ENCODE assay signal across 23 cellular contexts in genomic region chr5:67969631-67970030, GRCh38.
A peak's percentile ranks its signal among the peaks of the same experiment; 100 is the strongest.
DNase-seq lines count a peak whose midpoint lies in the region; ATAC-seq and TF ChIP-seq lines count a peak whose summit lies in the region.
"Had no signal": no experiment of that assay in that cellular context is flagged by ENCODE, and none has a peak within 500 bp of the region (broad histone marks: within the 10 kb centered on the region; RNA-seq: fewer than 3 reads in every experiment).

No MANE protein-coding gene starts in this region.

- POLR2A ChIA-PET in RWPE1 (lab: Yijun Ruan, JAX; ENCODE audit: low non-redundant PET): no interaction called here

- no peak for TF ChIP-seq CTCF in RWPE1 (conservative IDR thresholded peaks at IDR 0.05; ENCODE audit: low read depth)
- TF ChIP-seq CTCF in epithelial cell of esophagus (IDR thresholded peaks at IDR 0.05; ENCODE audit: insufficient read depth, low read depth, low read length, missing control alignments): no peak
- TF ChIP-seq CTCF in progenitor cell of endocrine pancreas (IDR thresholded peaks at IDR 0.05; ENCODE audit: unreplicated experiment): no peak

- H3K36me3 Mint-ChIP-seq in progenitor cell of endocrine pancreas (ENCODE audit: insufficient read depth): no peaks in the 10 kb centered on the region
- H3K36me3 Mint-ChIP-seq in activated T-helper 1 cell treated with anti-CD3 and anti-CD28 coated beads, Interleukin-12 subunit alpha, Interleukin-12 subunit beta, Interleukin-2, Interleukin-4 antibody, amounts not matched to agents 30 ng/mL and 10 ng/mL and 1 ng/mL, durations not matched to agents 14 hours and 24 hours and 36 hours (ENCODE audit: low read depth): no peaks in the 10 kb centered on the region
- H3K36me3 Mint-ChIP-seq: CD4-positive, alpha-beta memory T cell had no signal

- H3K4me3 ChIP-seq in epithelial cell of esophagus (ENCODE audit: low read length) (no peak overlapping the region), trophoblast cell (ENCODE audit: low read depth, low read length) (no peak overlapping the region)
- H3K4me3 ChIP-seq: GM23248 had no signal

- H3K14ac ChIP-seq in trophoblast cell (ENCODE audit: low read length): no peak overlapping the region

- no peak overlapping the region for H3K27ac Mint-ChIP-seq in progenitor cell of endocrine pancreas
- no peak overlapping the region for H3K27ac Mint-ChIP-seq in activated T-helper 1 cell treated with anti-CD3 and anti-CD28 coated beads, Interleukin-12 subunit alpha, Interleukin-12 subunit beta, Interleukin-2, Interleukin-4 antibody, amounts not matched to agents 30 ng/mL and 10 ng/mL and 1 ng/mL, durations not matched to agents 14 hours and 24 hours and 36 hours
- H3K27ac Mint-ChIP-seq: CD4-positive, alpha-beta memory T cell; H9 had no signal

- H2BK120ac ChIP-seq in trophoblast cell (ENCODE audit: insufficient read depth, low read length, poor library complexity): no peak overlapping the region

- DNase-seq in RWPE1 (ENCODE audit: low spot score): peak; percentile 25
- DNase-seq in epithelial cell of esophagus (ENCODE audit: low read depth): peak; percentile 55
- peak; percentile 23 for DNase-seq in kidney tubule cell (ENCODE audit: low spot score)
- DNase-seq in trophoblast cell: peak; percentile 94 to 99
- no peak for DNase-seq in progenitor cell of endocrine pancreas (ENCODE audit: low spot score, unreplicated experiment)
- no peak for DNase-seq in activated T-helper 1 cell treated with anti-CD3 and anti-CD28 coated beads, Interleukin-12 subunit alpha, Interleukin-12 subunit beta, Interleukin-2, Interleukin-4 antibody, amounts not matched to agents 30 ng/mL and 10 ng/mL and 1 ng/mL, durations not matched to agents 14 hours and 24 hours and 36 hours (ENCODE audit: low spot score)
- DNase-seq in activated CD4-positive, alpha-beta T cell treated with anti-CD3 and anti-CD28 coated beads, Interleukin-2, amount 50 U/mL, for 4 hours: no peak
- DNase-seq: C1 segment of cervical spinal cord; CD4-positive, alpha-beta memory T cell; COR-L47; DMS53; GM23248; H9; KBM-7; MM.1S; NCI-H2029; NCI-H446 treated with DMSO at 0.1 percent for 48 hours; NCI-H526; NCI-H82; NK-92 treated with Interleukin-12 subunit alpha and Interleukin-12 subunit beta, amount 100 ng/mL, for 24 hours; RPMI8226; SHP77 treated with DMSO at 0.1 percent for 48 hours had no signal

- H3K79me1 ChIP-seq in trophoblast cell (ENCODE audit: low read length): peaks cover 10% of the 10 kb centered on the region

- no peak overlapping the region for H3K23ac ChIP-seq in trophoblast cell (ENCODE audit: low read length)

- H2AK5ac ChIP-seq in trophoblast cell (ENCODE audit: low read length): no peak overlapping the region

- H3K9ac ChIP-seq in trophoblast cell (ENCODE audit: low read length): no peak overlapping the region
- H3K9ac ChIP-seq: GM23248 had no signal

- H3K4me1 Mint-ChIP-seq in progenitor cell of endocrine pancreas (ENCODE audit: low read depth): peaks cover 1% of the 10 kb centered on the region
- no peaks in the 10 kb centered on the region for H3K4me1 Mint-ChIP-seq in activated T-helper 1 cell treated with anti-CD3 and anti-CD28 coated beads, Interleukin-12 subunit alpha, Interleukin-12 subunit beta, Interleukin-2, Interleukin-4 antibody, amounts not matched to agents 30 ng/mL and 10 ng/mL and 1 ng/mL, durations not matched to agents 14 hours and 24 hours and 36 hours (ENCODE audit: low read depth)
- H3K4me1 Mint-ChIP-seq: CD4-positive, alpha-beta memory T cell had no signal

- H3K4ac ChIP-seq in trophoblast cell (ENCODE audit: low read depth, low read length): no peak overlapping the region

- H3K9me3 ChIP-seq in trophoblast cell (ENCODE audit: insufficient read depth, low read depth, low read length): no peaks in the 10 kb centered on the region

- H3K27me3 ChIP-seq in trophoblast cell (ENCODE audit: insufficient read depth, low read length): no peaks in the 10 kb centered on the region

- H3K18ac ChIP-seq in trophoblast cell (ENCODE audit: low read length): no peak overlapping the region

- intact Hi-C loops in activated T-helper 1 cell treated with anti-CD3 and anti-CD28 coated beads, Interleukin-12 subunit alpha, Interleukin-12 subunit beta, Interleukin-2, Interleukin-4 antibody, amounts not matched to agents 30 ng/mL and 10 ng/mL and 1 ng/mL, durations not matched to agents 14 hours and 24 hours and 36 hours (cut with micrococcal nuclease): no loop called here

- H3K27ac ChIP-seq in RWPE1: no peak overlapping the region
- no peak overlapping the region for H3K27ac ChIP-seq in trophoblast cell (ENCODE audit: low read depth, low read length)
- H3K27ac ChIP-seq: GM23248 had no signal

- H3K4me2 ChIP-seq in trophoblast cell (ENCODE audit: low read length): no peak overlapping the region

- CTCF ChIA-PET in RWPE1 (lab: Yijun Ruan, JAX): interaction anchor here (0.6 to 0.9 kb wide), 3 partner anchors 16 to 810 kb away, joined by 3 to 4 read pairs (median 3); no protein-coding TSS in a partner anchor

- H2AFZ ChIP-seq in trophoblast cell (ENCODE audit: insufficient read depth, low read length, poor library complexity): no peak overlapping the region
- H2AFZ ChIP-seq: GM23248 had no signal

- peaks cover 6 to 15% of the 10 kb centered on the region in 2 experiments for H3K4me1 ChIP-seq in trophoblast cell (ENCODE audit: control insufficient read depth in 1 of 2, insufficient read depth in 2 of 2, low read length in 2 of 2)

- no peak for ATAC-seq in GM19324 (IDR thresholded peaks at IDR 0.05; ENCODE audit: low FRiP score, unreplicated experiment)

- WGBS in trophoblast cell (ENCODE audit: extremely low coverage, insufficient coverage, insufficient read length): 100% methylated on average over 1 of the region's 2 CpGs

- H3K79me2 ChIP-seq in trophoblast cell (ENCODE audit: control insufficient read depth, insufficient read depth, low read length, poor library complexity): peaks cover 1% of the 10 kb centered on the region

- no peak overlapping the region for H3K4me3 Mint-ChIP-seq in progenitor cell of endocrine pancreas (ENCODE audit: low read depth)
- no peak overlapping the region for H3K4me3 Mint-ChIP-seq in activated T-helper 1 cell treated with anti-CD3 and anti-CD28 coated beads, Interleukin-12 subunit alpha, Interleukin-12 subunit beta, Interleukin-2, Interleukin-4 antibody, amounts not matched to agents 30 ng/mL and 10 ng/mL and 1 ng/mL, durations not matched to agents 14 hours and 24 hours and 36 hours
- H3K4me3 Mint-ChIP-seq: CD4-positive, alpha-beta memory T cell; H9 had no signal

- H4K12ac ChIP-seq in trophoblast cell (ENCODE audit: low read depth, low read length): no peak overlapping the region

- H2BK5ac ChIP-seq in trophoblast cell (ENCODE audit: low read depth, low read length, poor library complexity): no peak overlapping the region

- H3K9me3 Mint-ChIP-seq in progenitor cell of endocrine pancreas (ENCODE audit: low read depth): no peaks in the 10 kb centered on the region
- no peaks in the 10 kb centered on the region for H3K9me3 Mint-ChIP-seq in activated T-helper 1 cell treated with anti-CD3 and anti-CD28 coated beads, Interleukin-12 subunit alpha, Interleukin-12 subunit beta, Interleukin-2, Interleukin-4 antibody, amounts not matched to agents 30 ng/mL and 10 ng/mL and 1 ng/mL, durations not matched to agents 14 hours and 24 hours and 36 hours
- H3K9me3 Mint-ChIP-seq: CD4-positive, alpha-beta memory T cell had no signal

- H4K91ac ChIP-seq in trophoblast cell (ENCODE audit: low read depth, low read length): no peak overlapping the region

- H4K8ac ChIP-seq in trophoblast cell (ENCODE audit: low read depth, low read length): no peak overlapping the region

- H3K36me3 ChIP-seq in trophoblast cell (ENCODE audit: control insufficient read depth in 1 of 2, insufficient read depth in 2 of 2, low read length in 2 of 2): no peaks in the 10 kb centered on the region

- no peak overlapping the region for H2BK12ac ChIP-seq in trophoblast cell (ENCODE audit: low read length)

- H3K27me3 Mint-ChIP-seq in progenitor cell of endocrine pancreas: no peaks in the 10 kb centered on the region
- H3K27me3 Mint-ChIP-seq in activated T-helper 1 cell treated with anti-CD3 and anti-CD28 coated beads, Interleukin-12 subunit alpha, Interleukin-12 subunit beta, Interleukin-2, Interleukin-4 antibody, amounts not matched to agents 30 ng/mL and 10 ng/mL and 1 ng/mL, durations not matched to agents 14 hours and 24 hours and 36 hours (ENCODE audit: insufficient read depth): no peaks in the 10 kb centered on the region
- H3K27me3 Mint-ChIP-seq: CD4-positive, alpha-beta memory T cell had no signal

Comparison
In these comparisons a context has a peak if more than half of its experiments do, and no peak if none do; other contexts are left out.
1. DNase-seq: peak in RWPE1 (single experiment), epithelial cell of esophagus (single experiment), kidney tubule cell (single experiment) and trophoblast cell (2 of 2); none in progenitor cell of endocrine pancreas (single experiment), activated T-helper 1 cell treated with anti-CD3 and anti-CD28 coated beads, Interleukin-12 subunit alpha, Interleukin-12 subunit beta, Interleukin-2, Interleukin-4 antibody, amounts not matched to agents 30 ng/mL and 10 ng/mL and 1 ng/mL, durations not matched to agents 14 hours and 24 hours and 36 hours (single experiment) and activated CD4-positive, alpha-beta T cell treated with anti-CD3 and anti-CD28 coated beads, Interleukin-2, amount 50 U/mL, for 4 hours (0 of 2).